In the genomic region with DNA sequence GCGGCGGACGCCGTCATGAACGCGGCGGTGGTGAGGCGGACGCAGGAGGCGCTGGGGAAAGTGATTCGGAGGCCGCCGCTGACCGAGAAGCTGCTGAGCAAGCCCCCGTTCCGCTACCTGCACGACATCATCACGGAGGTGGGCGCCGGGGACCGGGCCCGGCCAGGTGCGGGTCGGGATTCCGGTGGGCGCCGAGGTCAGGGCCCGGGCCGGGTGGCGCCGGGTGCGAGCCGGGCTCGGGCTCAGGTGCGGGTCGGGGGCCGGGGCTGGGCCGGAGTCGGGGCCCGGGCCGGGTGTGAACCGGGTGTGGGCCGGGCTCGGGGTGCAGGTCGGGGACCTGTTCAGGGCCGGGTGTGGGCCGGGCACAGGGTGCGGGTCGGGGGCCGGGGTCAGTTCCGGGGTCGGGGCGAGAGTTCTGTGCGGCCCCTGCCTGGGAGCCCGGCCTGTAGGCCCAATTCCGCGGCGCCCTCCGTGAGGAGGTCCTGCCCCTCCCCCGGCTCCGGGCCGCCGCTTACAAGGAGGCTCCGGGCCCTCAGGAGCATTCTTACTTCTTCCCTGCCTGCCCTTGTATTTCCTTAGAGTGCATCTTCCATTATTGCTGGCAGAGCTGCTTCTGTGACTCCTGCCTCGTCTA, we compare ENCODE assay signal across 1 cellular context.
TF ChIP-seq lines count a peak whose summit lies in the region.

No MANE protein-coding gene starts in this region.

TF ChIP-seq in liver, 16 proteins besides CTCF, POLR2A, EP300 and RAD21 (continued from another document):
- no peak for TF ChIP-seq GABPA (IDR thresholded peaks at IDR 0.05 in 1 of 2, conservative IDR thresholded peaks at IDR 0.05 in 1 of 2)
